In the genomic region with DNA sequence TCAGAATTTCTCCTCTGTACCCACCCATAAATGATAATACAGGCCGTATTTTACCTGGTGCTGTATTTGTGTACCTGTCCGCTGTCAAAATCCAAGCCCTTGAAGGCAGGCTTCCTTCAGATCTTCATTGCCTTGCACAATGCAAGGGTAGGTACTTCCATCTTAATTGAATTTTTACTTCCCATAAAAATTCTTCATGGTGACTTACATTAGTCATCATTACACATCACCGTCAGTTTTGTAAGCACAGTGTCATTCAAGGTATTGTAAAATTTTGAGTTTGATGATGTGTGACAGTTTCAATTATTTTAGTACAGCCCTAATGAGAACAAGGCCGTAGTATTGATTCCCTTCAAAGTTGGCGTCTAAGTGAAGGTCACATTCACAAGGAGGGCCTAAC, we compare ENCODE assay signal across 8 cellular contexts. TPM values are rescaled to one million over a fixed set of nuclear protein-coding genes. Genes with fewer than 3 reads are reported as not detected.
DNase-seq lines count a peak whose midpoint lies in the region; ATAC-seq, FAIRE-seq and TF ChIP-seq lines count a peak whose summit lies in the region.

No MANE protein-coding gene starts in this region.

- H3K27ac ChIP-seq in H1 (ENCODE audit: low read depth, low read length) = peak overlapping the region; percentile 97; the same call in 1 of the 2 replicates
- peak overlapping the region; percentile 96 for H3K27ac ChIP-seq in naive thymus-derived CD4-positive, alpha-beta T cell (ENCODE audit: low read depth, low read length)

- no peak for FAIRE-seq in H1 (lab: Jason Lieb, UNC)

- H3K27me3 Mint-ChIP-seq in activated T-cell treated with anti-CD3 and anti-CD28 coated beads, Interleukin-2, amount 50 U/mL, for 72 hours (ENCODE audit: low read depth) = no peaks in the 10 kb centered on the region
- peaks cover 0 to 3% (median 0%) of the 10 kb centered on the region in 5 donors for H3K27me3 Mint-ChIP-seq in naive thymus-derived CD4-positive, alpha-beta T cell

- H3K4me3 ChIP-seq in H1 (ENCODE audit: extremely low read depth in 1 of 4, insufficient read depth in 2 of 4, low read depth in 3 of 4, low read length in 4 of 4) = peak overlapping the region; percentile 86 to 96 (median 91)
- H3K4me3 ChIP-seq in naive thymus-derived CD4-positive, alpha-beta T cell (ENCODE audit: low read length) = peak overlapping the region; percentile 94

- H2BK5ac ChIP-seq in H1 (ENCODE audit: low read depth, low read length) = no peak overlapping the region

- H4K91ac ChIP-seq in H1 (replicated peaks; ENCODE audit: insufficient read length, low read length) = no peak overlapping the region

- no peaks in the 10 kb centered on the region for H4K20me1 ChIP-seq in H1 (replicated peaks in 1 of 2; ENCODE audit: control insufficient read depth in 1 of 2, insufficient read depth in 2 of 2, low read length in 2 of 2)

- peak overlapping the region in 3 of 4 experiments; percentile 95 to 97 (median 96); a peak in 5 of 7 replicates for H3K9ac ChIP-seq in H1 (replicated peaks in 1 of 4; ENCODE audit: extremely low read depth in 1 of 4, low read depth in 3 of 4, low read length in 3 of 4)

- H4K8ac ChIP-seq in H1 (ENCODE audit: extremely low read depth, insufficient read depth, low read length) = no peak overlapping the region

- no peak overlapping the region for H2BK20ac ChIP-seq in H1 (ENCODE audit: low read length)

- no peak overlapping the region for H3K14ac ChIP-seq in H1 (ENCODE audit: insufficient read length)

- no peak overlapping the region for H2BK15ac ChIP-seq in H1 (ENCODE audit: low read length)

- peak overlapping the region; percentile 91; the same call in 1 of the 2 replicates for H2AFZ ChIP-seq in H1 (ENCODE audit: low read length)

- H3K4me3 Mint-ChIP-seq in activated T-cell treated with anti-CD3 and anti-CD28 coated beads, Interleukin-2, amount 50 U/mL, for 72 hours = peak overlapping the region; percentile 99 to 100
- peak overlapping the region; percentile 93 to 100 (median 100) for H3K4me3 Mint-ChIP-seq in naive thymus-derived CD4-positive, alpha-beta T cell

- WGBS in H1 (ENCODE audit: extremely low coverage in 1 of 2, insufficient coverage in 1 of 2, insufficient read length in 1 of 2, insufficient replicate concordance in 2 of 2, low coverage in 1 of 2, low lambda C conversion rate in 2 of 2, missing lambda C conversion rate in 1 of 2), 2 experiments = 76% methylated on average over 5 of the region's 5 CpGs; no CpG with 5 or more reads in 1 of the 2 experiments

- peaks cover 0 to 3% (median 0%) of the 10 kb centered on the region in 4 experiments; a peak in 1 of 8 replicates for H3K36me3 ChIP-seq in H1 (ENCODE audit: control insufficient read depth in 2 of 4, insufficient read depth in 4 of 4, low read length in 3 of 4)
- peaks cover 0 to 2% (median 0%) of the 10 kb centered on the region in 3 experiments for H3K36me3 ChIP-seq in naive thymus-derived CD4-positive, alpha-beta T cell (ENCODE audit: control insufficient read depth in 2 of 3, insufficient read depth in 3 of 3, low read length in 3 of 3)

- no peak overlapping the region for H4K5ac ChIP-seq in H1 (ENCODE audit: insufficient read length, low read depth, low read length)

- POLR2A ChIA-PET in H1 (lab: Charles Lee; ENCODE audit: partially characterized antibody) = interaction anchor here (0.7 to 2.1 kb wide), 17 partner anchors 8 to 236 kb away, joined by 3 to 10 read pairs (median 4); a partner anchor contains a TSS
- POLR2A ChIA-PET in naive thymus-derived CD4-positive, alpha-beta T cell (lab: Charles Lee) = interaction anchor here (0.6 to 3.2 kb wide), 15 partner anchors 8 to 1174 kb away, joined by 3 to 34 read pairs (median 9); a partner anchor contains a TSS

- DNase-seq in activated T-cell treated with anti-CD3 and anti-CD28 coated beads, Interleukin-2, amount 50 U/mL, for 72 hours = no peak
- DNase-seq in activated T-cell treated with anti-CD3 and anti-CD28 coated beads, Interleukin-2, amount 50 U/mL, for 48 hours = no peak
- DNase-seq in RPMI7951 (ENCODE audit: low read depth) = peak; percentile 17
- DNase-seq in H1 (ENCODE audit: low read depth in 1 of 2, low spot score in 2 of 2) = no peak
- peak in 2 of 9 donors; percentile 9 to 25 for DNase-seq in naive thymus-derived CD4-positive, alpha-beta T cell
- DNase-seq in NCI-H446 (lab: John Stamatoyannopoulos, UW) = no peak
- no peak for DNase-seq in NCI-H1436 treated with DMSO at 0.1 percent for 48 hours (lab: John Stamatoyannopoulos, UW)

- no peak for ATAC-seq in activated T-cell treated with anti-CD3 and anti-CD28 coated beads, Interleukin-2, amount 50 U/mL, for 72 hours (replicated peaks in 1 of 2)
- no peak for ATAC-seq in naive thymus-derived CD4-positive, alpha-beta T cell
- no peak for ATAC-seq in GM18868 (IDR thresholded peaks at IDR 0.05; ENCODE audit: unreplicated experiment)

- no peaks in the 10 kb centered on the region for H3K9me3 Mint-ChIP-seq in activated T-cell treated with anti-CD3 and anti-CD28 coated beads, Interleukin-2, amount 50 U/mL, for 72 hours
- peaks cover 0 to 4% (median 0%) of the 10 kb centered on the region in 11 donors for H3K9me3 Mint-ChIP-seq in naive thymus-derived CD4-positive, alpha-beta T cell

- no peak overlapping the region for H2BK12ac ChIP-seq in H1 (ENCODE audit: low read depth, low read length)

- CTCF ChIA-PET in H1 (lab: Charles Lee; ENCODE audit: partially characterized antibody) = interaction anchor here (0.6 to 2.8 kb wide), 5 partner anchors 9 to 196 kb away, joined by 3 to 6 read pairs (median 3); no protein-coding TSS in a partner anchor
- CTCF ChIA-PET in naive thymus-derived CD4-positive, alpha-beta T cell (lab: Charles Lee) = interaction anchor here (1.9 kb wide), 1 partner anchor 13 kb away, joined by 6 read pairs; no protein-coding TSS in a partner anchor

- TF ChIP-seq EP300 in H1 (IDR thresholded peaks at IDR 0.05; ENCODE audit: borderline replicate concordance in 1 of 2, low read depth in 2 of 2, low read length in 2 of 2) = no peak

- H3K23me2 ChIP-seq in H1 (ENCODE audit: low read depth, low read length) = peaks cover 2% of the 10 kb centered on the region; the same call in 1 of the 2 replicates

- TF ChIP-seq POLR2A in H1 (IDR thresholded peaks at IDR 0.05; ENCODE audit: control extremely low read depth in 1 of 2, low read depth in 2 of 2, low read length in 2 of 2) = no peak

- intact Hi-C loops in naive thymus-derived CD4-positive, alpha-beta T cell (cut with micrococcal nuclease) = loop anchor here (1.0 to 10.0 kb wide), 12 partner anchors 91 to 1835 kb away; a partner anchor contains a TSS

- no peak overlapping the region for H2AK5ac ChIP-seq in H1 (ENCODE audit: low read depth, low read length)

- no peaks in the 10 kb centered on the region for H3K9me3 ChIP-seq in H1 (ENCODE audit: insufficient read depth in 2 of 2, low read depth in 1 of 2, low read length in 1 of 2)
- no peaks in the 10 kb centered on the region for H3K9me3 ChIP-seq in naive thymus-derived CD4-positive, alpha-beta T cell (ENCODE audit: control insufficient read depth in 2 of 3, low read length in 3 of 3)

- H3K4me1 Mint-ChIP-seq in activated T-cell treated with anti-CD3 and anti-CD28 coated beads, Interleukin-2, amount 50 U/mL, for 72 hours (ENCODE audit: low read depth) = peaks cover 38% of the 10 kb centered on the region
- peaks cover 20 to 59% (median 47%) of the 10 kb centered on the region in 7 donors for H3K4me1 Mint-ChIP-seq in naive thymus-derived CD4-positive, alpha-beta T cell

- peaks cover 3 to 4% of the 10 kb centered on the region in 2 donors for H3K36me3 Mint-ChIP-seq in activated T-cell treated with anti-CD3 and anti-CD28 coated beads, Interleukin-2, amount 50 U/mL, for 72 hours (ENCODE audit: insufficient read depth in 2 of 2)
- peaks cover 0 to 14% (median 10%) of the 10 kb centered on the region in 5 donors for H3K36me3 Mint-ChIP-seq in naive thymus-derived CD4-positive, alpha-beta T cell

- peaks cover 0 to 3% (median 0%) of the 10 kb centered on the region in 4 experiments; a peak in 2 of 7 replicates for H3K4me1 ChIP-seq in H1 (replicated peaks in 1 of 4; ENCODE audit: control insufficient read depth in 3 of 4, insufficient read depth in 4 of 4, low read length in 3 of 4)
- H3K4me1 ChIP-seq in naive thymus-derived CD4-positive, alpha-beta T cell (ENCODE audit: control insufficient read depth in 2 of 2, insufficient read depth in 2 of 2, low read length in 2 of 2) = peaks cover 18% of the 10 kb centered on the region in 2 donors

- H3K18ac ChIP-seq in H1 (ENCODE audit: extremely low read depth, low read length) = no peak overlapping the region

- TF ChIP-seq RAD21 in H1 (IDR thresholded peaks at IDR 0.05 in 1 of 2, conservative IDR thresholded peaks at IDR 0.05 in 1 of 2; ENCODE audit: low read depth in 2 of 2, low read length in 2 of 2) = no peak

- no peak overlapping the region for H3K23ac ChIP-seq in H1 (ENCODE audit: insufficient read length)

- TF ChIP-seq CTCF in H1 (IDR thresholded peaks at IDR 0.05; ENCODE audit: control extremely low read depth in 1 of 3, insufficient read depth in 1 of 3, low read depth in 1 of 3, low read length in 3 of 3) = no peak

- H2BK120ac ChIP-seq in H1 (replicated peaks; ENCODE audit: low read depth, low read length) = no peak overlapping the region

- peaks cover 0 to 40% of the 10 kb centered on the region in 2 experiments; a peak in 2 of 4 replicates for H3K79me2 ChIP-seq in H1 (ENCODE audit: control insufficient read depth in 1 of 2, insufficient read depth in 2 of 2, low read length in 2 of 2)

- H3K4ac ChIP-seq in H1 (replicated peaks; ENCODE audit: insufficient read length, low read depth, low read length) = no peak overlapping the region

- peaks cover 2% of the 10 kb centered on the region; the same call in 1 of the 2 replicates for H3K79me1 ChIP-seq in H1 (ENCODE audit: low read depth, low read length)

- H3K27ac Mint-ChIP-seq in activated T-cell treated with anti-CD3 and anti-CD28 coated beads, Interleukin-2, amount 50 U/mL, for 72 hours = peak overlapping the region; percentile 99
- peak overlapping the region; percentile 99 to 100 (median 100) for H3K27ac Mint-ChIP-seq in naive thymus-derived CD4-positive, alpha-beta T cell

- H3K27me3 ChIP-seq in H1 (replicated peaks in 1 of 4; ENCODE audit: control insufficient read depth in 3 of 4, extremely low read depth in 1 of 4, insufficient read depth in 3 of 4, low read length in 3 of 4) = no peaks in the 10 kb centered on the region
- H3K27me3 ChIP-seq in naive thymus-derived CD4-positive, alpha-beta T cell (ENCODE audit: control insufficient read depth in 2 of 2, insufficient read depth in 2 of 2, low read length in 2 of 2) = no peaks in the 10 kb centered on the region

- no peak overlapping the region for H3K56ac ChIP-seq in H1 (replicated peaks; ENCODE audit: insufficient read length, low read depth, low read length)

- H3K4me2 ChIP-seq in H1 (ENCODE audit: insufficient read depth in 1 of 2, low read depth in 2 of 2, low read length in 2 of 2) = peak overlapping the region; percentile 58 to 62

RNA-seq across cellular contexts. Expression of a gene that starts 0.8 kb away (rescaled TPM):
- total RNA-seq in activated T-cell treated with anti-CD3 and anti-CD28 coated beads, Interleukin-2, amount 50 U/mL, for 72 hours = 10 to 100 TPM; 48.3 to 59.0 TPM
- total RNA-seq in RPMI7951 (2014; rRNA removed; shearing (Covaris generic)) = 87.9 and 90.1 TPM in 2 replicates
- total RNA-seq in H1 (2021; fragmentation: NEBNext Ultra II Directional; extraction: Animal tissue kit (Norgen Biotek cat#: 25700)) = 50.8 and 58.2 TPM in 2 replicates
- polyA plus RNA-seq in H1 (2011; rRNA removed) = 138 and 151 TPM in 2 replicates
- polyA plus RNA-seq in H1 (2011; cell fraction: cytosol; rRNA removed) = 130 TPM
- 114 TPM for polyA plus RNA-seq in H1 (2011; cell fraction: nucleus; rRNA removed)
- 50.9 to 70.3 TPM (median 59.3 TPM) in 4 replicates for polyA plus RNA-seq in H1 (2012, experiment 1 of 2)
- polyA plus RNA-seq in H1 (2012, experiment 2 of 2) = 17.5 TPM
- polyA plus RNA-seq in H1 (2013, experiment 1 of 2) = 45.2 TPM
- 47.3 TPM for polyA plus RNA-seq in H1 (2013, experiment 2 of 2)
- polyA minus RNA-seq in H1 (2011; rRNA and poly(A)+ RNA removed) = 135 and 141 TPM in 2 replicates
- polyA minus RNA-seq in H1 (2011; cell fraction: cytosol; rRNA and poly(A)+ RNA removed) = 70.0 TPM
- polyA minus RNA-seq in H1 (2011; cell fraction: nucleus; rRNA and poly(A)+ RNA removed) = 44.2 TPM
- total RNA-seq in naive thymus-derived CD4-positive, alpha-beta T cell = 10 to 100 TPM; 16.8 to 46.3 (median 36.3) TPM
- 10 to 100 TPM; 40.8 to 61.4 TPM for polyA plus RNA-seq in naive thymus-derived CD4-positive, alpha-beta T cell
